25 cellular contexts compared by ENCODE assay signal in genomic region chr14:104584557-104584956, GRCh38. TPM values are rescaled to one million over a fixed set of nuclear protein-coding genes. Genes with fewer than 3 reads are reported as not detected.
"Had no signal": no experiment of that assay in that cellular context is flagged by ENCODE, and none has a peak within 500 bp of the region (broad histone marks: within the 10 kb centered on the region; RNA-seq: fewer than 3 reads in every experiment).

No MANE protein-coding gene starts in this region.

- H3K4me3 ChIP-seq: esophagus muscularis mucosa, gastroesophageal sphincter, lower lobe of right lung, stomach, thoracic aorta, transverse colon had no signal

- FAIRE-seq: colon, islet of Langerhans, small intestine had no signal

- H3K9me3 ChIP-seq: esophagus muscularis mucosa, gastroesophageal sphincter, lower lobe of right lung, stomach, thoracic aorta, transverse colon had no signal

- H3K27ac ChIP-seq: epithelial cell of prostate, esophagus muscularis mucosa, gastroesophageal sphincter, lower lobe of right lung, stomach, transverse colon had no signal

- H3K4me1 ChIP-seq: lower lobe of right lung had no signal

- DNase-seq: cerebellar nuclear complex; effector memory CD8-positive, alpha-beta T cell; glutamatergic neuron; hippocampal formation; kidney glomerular epithelial cell; lower lobe of right lung; natural killer cell; posterior cingulate gyrus; small intestine; stimulated activated CD4-positive, alpha-beta T cell treated with anti-CD3 and anti-CD28 coated beads, Interleukin-12 subunit alpha, Interleukin-12 subunit beta, amount 100 ng/mL, for 4 hours; stimulated activated naive CD4-positive, alpha-beta T cell; stomach; substantia nigra; transverse colon had no signal

- ATAC-seq: effector memory CD8-positive, alpha-beta T cell; gastroesophageal sphincter; left lobe of liver; lower lobe of right lung; natural killer cell had no signal

- H3K36me3 ChIP-seq: gastroesophageal sphincter, lower lobe of right lung, stomach, thoracic aorta, transverse colon had no signal

RNA-seq across cellular contexts. Expression of gene C14orf180, which starts 5.0 kb away (rescaled TPM):
- total RNA-seq: fibroblast of villous mesenchyme, natural killer cell, pulmonary artery endothelial cell had no signal

RNA-seq across cellular contexts. Expression of gene TMEM179, which starts 20.0 kb away (rescaled TPM):
- total RNA-seq: fibroblast of villous mesenchyme, lower lobe of right lung, myocyte, natural killer cell, omental fat pad, thoracic aorta had no signal
